In the genomic region with DNA sequence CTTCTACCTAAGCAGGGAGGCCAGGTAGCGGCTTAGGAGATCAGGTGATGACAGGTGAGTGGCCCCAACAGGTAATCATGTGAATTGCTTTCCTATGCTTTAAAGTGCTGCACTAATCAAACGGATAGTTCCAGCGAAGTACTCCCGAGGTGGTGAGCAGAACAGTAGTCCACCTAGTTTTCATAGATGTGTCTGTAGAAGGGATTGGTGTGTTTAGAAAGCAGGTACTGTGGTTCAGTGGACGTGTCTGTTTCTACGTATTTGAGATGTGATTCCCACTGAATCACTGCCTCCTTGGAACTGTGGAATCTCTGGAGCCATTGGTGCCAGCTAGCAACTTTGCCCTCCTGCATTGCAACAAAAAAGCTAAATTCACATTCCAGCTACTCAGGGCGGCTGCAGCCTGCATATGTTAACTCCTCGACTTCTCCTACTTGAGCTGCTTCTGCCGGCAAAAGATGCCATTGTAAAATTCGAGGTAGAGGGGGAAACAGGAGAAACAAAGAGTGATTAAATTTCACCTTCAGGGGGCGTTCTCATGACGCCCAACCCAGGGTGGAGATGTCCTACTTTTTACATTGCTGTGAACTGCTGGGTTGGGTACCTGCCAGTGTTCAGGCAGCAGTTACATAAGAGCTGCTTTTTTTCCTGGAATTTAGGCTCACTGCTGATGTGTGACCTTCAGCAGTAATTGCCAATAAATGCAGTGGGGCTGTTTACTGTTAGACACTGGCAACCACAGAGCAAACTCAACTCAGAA, we compare ENCODE assay signal across 8 cellular contexts.
A peak's percentile ranks its signal among the peaks of the same experiment; 100 is the strongest.
DNase-seq lines count a peak whose midpoint lies in the region; ATAC-seq and TF ChIP-seq lines count a peak whose summit lies in the region.

No MANE protein-coding gene starts in this region.

- DNase-seq in OCI-M1 (lab: John Stamatoyannopoulos, UW) (peak; percentile 74), choroid plexus epithelial cell (ENCODE audit: low read depth) (peak; percentile 96), left lung (peak in 1 of 2 donors; percentile 68), tibial nerve (ENCODE audit: low spot score in 2 of 2) (peak; percentile 58 to 80)
- no peak for DNase-seq in activated CD8-positive, alpha-beta memory T cell treated with anti-CD3 and anti-CD28 coated beads, Interleukin-2, amount 50 U/mL, for 4 hours

- intact Hi-C loops in left lung (cut with DNase I) = loop anchor here in 1 of 2 donors (5.0 kb wide), 1 partner anchor 257 kb away; a partner anchor contains a TSS

- H3K27me3 ChIP-seq in left lung = no peaks in the 10 kb centered on the region
- no peaks in the 10 kb centered on the region for H3K27me3 ChIP-seq in tibial nerve

- H3K27ac ChIP-seq in 22Rv1 (no peak overlapping the region), left lung (peak overlapping the region; percentile 55 to 77), tibial nerve (peak overlapping the region in 3 of 4 donors; percentile 31 to 83 (median 76))

- peak in 1 of 2 donors; percentile 87 for TF ChIP-seq EP300 in tibial nerve (IDR thresholded peaks at IDR 0.05)

- WGBS in tibial nerve, 2 donors = 34 to 39% methylated on average over 12 of the region's 12 CpGs

- H3K9me3 ChIP-seq in left lung = no peaks in the 10 kb centered on the region
- H3K9me3 ChIP-seq in tibial nerve = no peaks in the 10 kb centered on the region

- TF ChIP-seq CTCF in 22Rv1 (IDR thresholded peaks at IDR 0.05) (peak; percentile 14), GM12874 (IDR thresholded peaks at IDR 0.05; ENCODE audit: insufficient read depth, low read depth, low read length) (peak; percentile 48), choroid plexus epithelial cell (conservative IDR thresholded peaks at IDR 0.05; ENCODE audit: low read depth, low read length) (peak; percentile 61), left lung (IDR thresholded peaks at IDR 0.05) (peak in 1 of 2 donors; percentile 12), tibial nerve (IDR thresholded peaks at IDR 0.05) (peak in 4 of 5 experiments; percentile 27 to 64 (median 34))

- ATAC-seq in left lung = peak; percentile 80
- no peak for ATAC-seq in HG03460 (IDR thresholded peaks at IDR 0.05; ENCODE audit: unreplicated experiment)

- TF ChIP-seq POLR2A in tibial nerve (IDR thresholded peaks at IDR 0.05) = no peak

- H3K4me3 ChIP-seq in choroid plexus epithelial cell (ENCODE audit: low read depth, low read length) = no peak overlapping the region
- H3K4me3 ChIP-seq in left lung = no peak overlapping the region
- no peak overlapping the region for H3K4me3 ChIP-seq in tibial nerve

- H3K36me3 ChIP-seq in left lung = no peaks in the 10 kb centered on the region
- no peaks in the 10 kb centered on the region for H3K36me3 ChIP-seq in tibial nerve

- peaks cover 22 to 50% of the 10 kb centered on the region in 2 donors for H3K4me1 ChIP-seq in left lung
- H3K4me1 ChIP-seq in tibial nerve = peaks cover 0 to 84% (median 13%) of the 10 kb centered on the region in 4 donors
